18 cellular contexts compared by ENCODE assay signal in genomic region chr17:5225668-5226457, GRCh38. TPM values are rescaled to one million over a fixed set of nuclear protein-coding genes. Genes with fewer than 3 reads are reported as not detected.
A peak's percentile ranks its signal among the peaks of the same experiment; 100 is the strongest.
DNase-seq lines count a peak whose midpoint lies in the region; ATAC-seq and TF ChIP-seq lines count a peak whose summit lies in the region.
"Had no signal": no experiment of that assay in that cellular context is flagged by ENCODE, and none has a peak within 500 bp of the region (broad histone marks: within the 10 kb centered on the region; RNA-seq: fewer than 3 reads in every experiment).

No MANE protein-coding gene starts in this region.

- H3K4me3 Mint-ChIP-seq in WTC11 = no peak overlapping the region
- H3K4me3 Mint-ChIP-seq: HFFc6 had no signal

- 0 out of 2 replicates have a peak, but pooled peaks cover 5% of the 10 kb centered on the region for H3K4me1 Mint-ChIP-seq in WTC11

- POLR2A ChIA-PET in WTC11 (lab: Charles Lee) = no interaction called here

- DNase-seq in WTC11 (ENCODE audit: low spot score) (no peak), spleen (no peak), NCI-H524 (lab: John Stamatoyannopoulos, UW) (no peak)
- DNase-seq: activated gamma-delta T cell treated with Interleukin-2 at 50 U/mL for 16 hours; colonic mucosa; DMS79 treated with DMSO at 0.1 percent for 48 hours; gastrocnemius medialis; HFFc6; NCI-H1694; stimulated activated CD4-positive, alpha-beta T cell treated with anti-CD3 and anti-CD28 coated beads, Interleukin-4, amount 100 ng/mL, for 24 hours; testis; WERI-Rb-1 had no signal

- no peak for TF ChIP-seq CTCF in WTC11 (IDR thresholded peaks at IDR 0.05)
- TF ChIP-seq CTCF in spleen (IDR thresholded peaks at IDR 0.05 in 8 of 11, conservative IDR thresholded peaks at IDR 0.05 in 3 of 11) = no peak

- H3K36me3 ChIP-seq in spleen = peaks cover 0 to 66% (median 0%) of the 10 kb centered on the region in 6 donors
- H3K36me3 ChIP-seq: colonic mucosa, gastrocnemius medialis, WERI-Rb-1 had no signal

- H3K4me3 ChIP-seq in spleen = peak overlapping the region in 1 of 8 donors; percentile 45
- H3K4me3 ChIP-seq: colonic mucosa, gastrocnemius medialis, testis had no signal

- WGBS in spleen, 5 donors = 68 to 76% (median 74%) methylated on average over 17 of the region's 17 CpGs

- no peaks in the 10 kb centered on the region for H3K27me3 ChIP-seq in spleen (replicated peaks in 1 of 7)
- H3K27me3 ChIP-seq: colonic mucosa, gastrocnemius medialis, testis had no signal

- H3K36me3 Mint-ChIP-seq in WTC11 = no peaks in the 10 kb centered on the region

- CTCF ChIA-PET in WTC11 (lab: Charles Lee) = interaction anchor here (2.0 kb wide), 1 partner anchor 12 kb away, joined by 6 read pairs; no protein-coding TSS in a partner anchor

- H3K9me3 ChIP-seq in spleen = no peaks in the 10 kb centered on the region
- H3K9me3 ChIP-seq: colonic mucosa, gastrocnemius medialis, testis had no signal

- H3K27ac Mint-ChIP-seq in WTC11 = 0 out of 2 replicates have a peak overlapping the region, but pooled peaks have one; percentile 23
- H3K27ac Mint-ChIP-seq: HFFc6 had no signal

- ATAC-seq in GM18907 (IDR thresholded peaks at IDR 0.05; ENCODE audit: unreplicated experiment) (peak; percentile 58), HG02798 (IDR thresholded peaks at IDR 0.05; ENCODE audit: poor library complexity, unreplicated experiment) (peak; percentile 47), WTC11 (no peak), GM19395 (IDR thresholded peaks at IDR 0.05; ENCODE audit: unreplicated experiment) (no peak), HG03025 (IDR thresholded peaks at IDR 0.05; ENCODE audit: low FRiP score, unreplicated experiment) (no peak)
- ATAC-seq: gastrocnemius medialis, left lobe of liver had no signal

- TF ChIP-seq POLR2A in spleen (IDR thresholded peaks at IDR 0.05) = no peak

- peaks cover 18 to 100% (median 86%) of the 10 kb centered on the region in 6 donors for H3K4me1 ChIP-seq in spleen
- H3K4me1 ChIP-seq: colonic mucosa, gastrocnemius medialis, parathyroid adenoma, testis had no signal

- no peaks in the 10 kb centered on the region for H3K9me3 Mint-ChIP-seq in WTC11
- H3K9me3 Mint-ChIP-seq: HFFc6 had no signal

- intact Hi-C loops in spleen (cut with DNase I; ENCODE audit: low total_unique reads) = no loop called here

- H3K27ac ChIP-seq in spleen = peak overlapping the region; percentile 74 to 93 (median 81)
- H3K27ac ChIP-seq: colonic mucosa, gastrocnemius medialis, parathyroid adenoma, WERI-Rb-1 had no signal

- no peaks in the 10 kb centered on the region for H3K27me3 Mint-ChIP-seq in WTC11 (ENCODE audit: low read depth)

TF ChIP-seq in WTC11, 78 proteins besides CTCF, POLR2A, EP300 and RAD21 (continues in another document):
- no peak for TF ChIP-seq E2F1 (CRISPR knock-in tag; IDR thresholded peaks at IDR 0.05)
- no peak for TF ChIP-seq HMGA2 (CRISPR knock-in tag; IDR thresholded peaks at IDR 0.05)
- no peak for TF ChIP-seq NFATC4 (CRISPR knock-in tag; IDR thresholded peaks at IDR 0.05)
- TF ChIP-seq E2F5 (CRISPR knock-in tag; IDR thresholded peaks at IDR 0.05) = no peak
- no peak for TF ChIP-seq SOX15 (CRISPR knock-in tag; IDR thresholded peaks at IDR 0.05)
- TF ChIP-seq, protein P1, sequence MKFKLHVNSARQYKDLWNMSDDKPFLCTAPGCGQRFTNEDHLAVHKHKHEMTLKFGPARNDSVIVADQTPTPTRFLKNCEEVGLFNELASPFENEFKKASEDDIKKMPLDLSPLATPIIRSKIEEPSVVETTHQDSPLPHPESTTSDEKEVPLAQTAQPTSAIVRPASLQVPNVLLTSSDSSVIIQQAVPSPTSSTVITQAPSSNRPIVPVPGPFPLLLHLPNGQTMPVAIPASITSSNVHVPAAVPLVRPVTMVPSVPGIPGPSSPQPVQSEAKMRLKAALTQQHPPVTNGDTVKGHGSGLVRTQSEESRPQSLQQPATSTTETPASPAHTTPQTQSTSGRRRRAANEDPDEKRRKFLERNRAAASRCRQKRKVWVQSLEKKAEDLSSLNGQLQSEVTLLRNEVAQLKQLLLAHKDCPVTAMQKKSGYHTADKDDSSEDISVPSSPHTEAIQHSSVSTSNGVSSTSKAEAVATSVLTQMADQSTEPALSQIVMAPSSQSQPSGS (CRISPR knock-in tag; IDR thresholded peaks at IDR 0.05; ENCODE audit: borderline replicate concordance, low read depth) = no peak
- TF ChIP-seq TEAD4 (CRISPR knock-in tag; IDR thresholded peaks at IDR 0.05) = no peak
- TF ChIP-seq NFYB (CRISPR knock-in tag; conservative IDR thresholded peaks at IDR 0.05; ENCODE audit: low read depth) = no peak
- TF ChIP-seq AR (CRISPR knock-in tag; IDR thresholded peaks at IDR 0.05) = no peak
- TF ChIP-seq ERG (CRISPR knock-in tag; IDR thresholded peaks at IDR 0.05) = no peak
- TF ChIP-seq ATF6 (CRISPR knock-in tag; IDR thresholded peaks at IDR 0.05) = no peak
- no peak for TF ChIP-seq ZNF138 (CRISPR knock-in tag; conservative IDR thresholded peaks at IDR 0.05)
- TF ChIP-seq CREB1 (CRISPR knock-in tag; IDR thresholded peaks at IDR 0.05) = no peak

RNA-seq across cellular contexts. Expression of gene SCIMP, which starts 8.8 kb away (rescaled TPM):
- total RNA-seq in WTC11 (2021) = not detected in 3 replicates
- total RNA-seq in spleen = 100 to 1,000 TPM in 1 of 7 donors, 10 to 100 TPM in 6; 68.0 to 102 (median 84.5) TPM
- 10 to 100 TPM; 18.9 to 55.0 (median 28.9) TPM for polyA plus RNA-seq in spleen
- total RNA-seq: HFFc6 had no signal

RNA-seq across cellular contexts. Expression of gene ZNF594, which starts 34.2 kb away (rescaled TPM):
- total RNA-seq in WTC11 (2021) (9.5 to 11.6 TPM (median 10.1 TPM) in 3 replicates), spleen (10 to 100 TPM; 11.3 to 28.4 (median 15.6) TPM)
- polyA plus RNA-seq in spleen = 1 to 10 TPM; 2.4 to 3.1 (median 2.5) TPM

RNA-seq across cellular contexts. Expression of gene RABEP1, which starts 56.2 kb away (rescaled TPM):
- total RNA-seq in WTC11 (2021) (37.7 to 42.0 TPM (median 40.9 TPM) in 3 replicates), spleen (10 to 100 TPM; 47.4 to 58.0 (median 52.7) TPM)
- 10 to 100 TPM; 17.1 to 22.9 (median 20.5) TPM for polyA plus RNA-seq in spleen

Comparison
In these comparisons a context has a peak if more than half of its experiments do, and no peak if none do; other contexts are left out.
1. ATAC-seq: peak in GM18907 (single experiment) and HG02798 (single experiment); none in WTC11 (single experiment), GM19395 (single experiment) and HG03025 (single experiment).
2. RNA of gene SCIMP, which starts 8.8 kb away (total RNA-seq): 68.0 to 102 TPM in spleen; not detected in WTC11; every median in the first group is over 10 times any median in the second.